1 cellular context compared by ENCODE assay signal in genomic region chr15:42207674-42208579, GRCh38.
A peak's percentile ranks its signal among the peaks of the same experiment; 100 is the strongest.
TF ChIP-seq lines count a peak whose summit lies in the region.

TSS of gene VPS39 (minus strand) at chr15:42208304. CDS start at chr15:42208153, 151 bp downstream.

TF ChIP-seq in HepG2, 621 proteins besides CTCF, POLR2A, EP300 and RAD21 (continued from another document and continues in another):
- 0 out of 2 replicates have a peak, but pooled peaks have one; percentile 23 for TF ChIP-seq PREB (CRISPR knock-in tag; IDR thresholded peaks at IDR 0.05)
- TF ChIP-seq ZNF589 (CRISPR knock-in tag; conservative IDR thresholded peaks at IDR 0.05): no peak
- no peak for TF ChIP-seq TGIF2 (CRISPR knock-in tag; IDR thresholded peaks at IDR 0.05)
- TF ChIP-seq ZNF275 (CRISPR knock-in tag; IDR thresholded peaks at IDR 0.05; ENCODE audit: borderline replicate concordance): no peak
- TF ChIP-seq EEA1 (CRISPR knock-in tag; IDR thresholded peaks at IDR 0.05; ENCODE audit: borderline replicate concordance): no peak
- TF ChIP-seq ZUFSP (CRISPR knock-in tag; IDR thresholded peaks at IDR 0.05; ENCODE audit: borderline replicate concordance): no peak
- TF ChIP-seq FOXA3 (CRISPR knock-in tag; IDR thresholded peaks at IDR 0.05): no peak
- TF ChIP-seq EED (CRISPR knock-in tag; IDR thresholded peaks at IDR 0.05): peak; percentile 57; the same call in 1 of the 2 replicates
- no peak for TF ChIP-seq DDIT3 (CRISPR knock-in tag; IDR thresholded peaks at IDR 0.05)
- no peak for TF ChIP-seq NCOR1 (IDR thresholded peaks at IDR 0.05; ENCODE audit: borderline replicate concordance, low read length)
- TF ChIP-seq ZNF850 (CRISPR knock-in tag; conservative IDR thresholded peaks at IDR 0.05): no peak
- TF ChIP-seq PAX8 (CRISPR knock-in tag; IDR thresholded peaks at IDR 0.05; ENCODE audit: borderline replicate concordance): no peak
- TF ChIP-seq KDM3A (CRISPR knock-in tag; IDR thresholded peaks at IDR 0.05; ENCODE audit: low read depth): no peak
- TF ChIP-seq RARG (CRISPR knock-in tag; IDR thresholded peaks at IDR 0.05; ENCODE audit: low read depth): no peak
- no peak for TF ChIP-seq ZNF513 (CRISPR knock-in tag; conservative IDR thresholded peaks at IDR 0.05)
- no peak for TF ChIP-seq HOXA9 (CRISPR knock-in tag; IDR thresholded peaks at IDR 0.05; ENCODE audit: borderline replicate concordance)
- TF ChIP-seq ATM (IDR thresholded peaks at IDR 0.05; ENCODE audit: borderline replicate concordance): no peak
- TF ChIP-seq BCL3 (CRISPR knock-in tag; IDR thresholded peaks at IDR 0.05): no peak
- TF ChIP-seq AKAP8 (CRISPR knock-in tag; IDR thresholded peaks at IDR 0.05): 0 out of 2 replicates have a peak, but pooled peaks have one; percentile 35
- no peak for TF ChIP-seq ATF4 (CRISPR knock-in tag; IDR thresholded peaks at IDR 0.05)
- 0 out of 2 replicates have a peak, but pooled peaks have one; percentile 25 for TF ChIP-seq ISL2 (CRISPR knock-in tag; IDR thresholded peaks at IDR 0.05)
- no peak for TF ChIP-seq TBL1XR1 (IDR thresholded peaks at IDR 0.05; ENCODE audit: borderline replicate concordance, low read length, partially characterized antibody)
- TF ChIP-seq ZFP90 (CRISPR knock-in tag; IDR thresholded peaks at IDR 0.05; ENCODE audit: borderline replicate concordance): peak; percentile 73; the same call in 1 of the 2 replicates
- TF ChIP-seq NBN (conservative IDR thresholded peaks at IDR 0.05): no peak
- 0 out of 2 replicates have a peak, but pooled peaks have one; percentile 73 for TF ChIP-seq PRDM10 (CRISPR knock-in tag; IDR thresholded peaks at IDR 0.05; ENCODE audit: low read depth)
- no peak for TF ChIP-seq ZBTB43 (CRISPR knock-in tag; conservative IDR thresholded peaks at IDR 0.05)
- TF ChIP-seq HNF1A (IDR thresholded peaks at IDR 0.05; ENCODE audit: low read depth): no peak
- TF ChIP-seq HNF1A (CRISPR knock-in tag; IDR thresholded peaks at IDR 0.05; ENCODE audit: borderline replicate concordance): peak; percentile 68; the same call in 1 of the 2 replicates
- no peak for TF ChIP-seq ZBTB44 (CRISPR knock-in tag; IDR thresholded peaks at IDR 0.05)
- TF ChIP-seq FLYWCH1 (CRISPR knock-in tag; IDR thresholded peaks at IDR 0.05): no peak
- TF ChIP-seq ELF4 (CRISPR knock-in tag; IDR thresholded peaks at IDR 0.05; ENCODE audit: borderline replicate concordance): 0 out of 2 replicates have a peak, but pooled peaks have one; percentile 65
- TF ChIP-seq XBP1 (CRISPR knock-in tag; IDR thresholded peaks at IDR 0.05): peak; percentile 55; the same call in 1 of the 2 replicates
- 0 out of 2 replicates have a peak, but pooled peaks have one; percentile 84 for TF ChIP-seq ZNF33B (CRISPR knock-in tag; IDR thresholded peaks at IDR 0.05)
- 0 out of 2 replicates have a peak, but pooled peaks have one; percentile 19 for TF ChIP-seq SOX5 (CRISPR knock-in tag; IDR thresholded peaks at IDR 0.05; ENCODE audit: borderline replicate concordance)
- 0 out of 2 replicates have a peak, but pooled peaks have one; percentile 22 for TF ChIP-seq GLI4 (CRISPR knock-in tag; IDR thresholded peaks at IDR 0.05; ENCODE audit: borderline replicate concordance)
- TF ChIP-seq FOXK2 (IDR thresholded peaks at IDR 0.05): no peak
- TF ChIP-seq RFXAP (CRISPR knock-in tag; IDR thresholded peaks at IDR 0.05; ENCODE audit: borderline replicate concordance): no peak
- TF ChIP-seq LBX2 (CRISPR knock-in tag; IDR thresholded peaks at IDR 0.05; ENCODE audit: borderline replicate concordance): no peak
- peak; percentile 67 for TF ChIP-seq TBX2 (CRISPR knock-in tag; IDR thresholded peaks at IDR 0.05; ENCODE audit: borderline replicate concordance)
